Comparison of ENCODE assay signal across 9 cellular contexts in the genomic region with DNA sequence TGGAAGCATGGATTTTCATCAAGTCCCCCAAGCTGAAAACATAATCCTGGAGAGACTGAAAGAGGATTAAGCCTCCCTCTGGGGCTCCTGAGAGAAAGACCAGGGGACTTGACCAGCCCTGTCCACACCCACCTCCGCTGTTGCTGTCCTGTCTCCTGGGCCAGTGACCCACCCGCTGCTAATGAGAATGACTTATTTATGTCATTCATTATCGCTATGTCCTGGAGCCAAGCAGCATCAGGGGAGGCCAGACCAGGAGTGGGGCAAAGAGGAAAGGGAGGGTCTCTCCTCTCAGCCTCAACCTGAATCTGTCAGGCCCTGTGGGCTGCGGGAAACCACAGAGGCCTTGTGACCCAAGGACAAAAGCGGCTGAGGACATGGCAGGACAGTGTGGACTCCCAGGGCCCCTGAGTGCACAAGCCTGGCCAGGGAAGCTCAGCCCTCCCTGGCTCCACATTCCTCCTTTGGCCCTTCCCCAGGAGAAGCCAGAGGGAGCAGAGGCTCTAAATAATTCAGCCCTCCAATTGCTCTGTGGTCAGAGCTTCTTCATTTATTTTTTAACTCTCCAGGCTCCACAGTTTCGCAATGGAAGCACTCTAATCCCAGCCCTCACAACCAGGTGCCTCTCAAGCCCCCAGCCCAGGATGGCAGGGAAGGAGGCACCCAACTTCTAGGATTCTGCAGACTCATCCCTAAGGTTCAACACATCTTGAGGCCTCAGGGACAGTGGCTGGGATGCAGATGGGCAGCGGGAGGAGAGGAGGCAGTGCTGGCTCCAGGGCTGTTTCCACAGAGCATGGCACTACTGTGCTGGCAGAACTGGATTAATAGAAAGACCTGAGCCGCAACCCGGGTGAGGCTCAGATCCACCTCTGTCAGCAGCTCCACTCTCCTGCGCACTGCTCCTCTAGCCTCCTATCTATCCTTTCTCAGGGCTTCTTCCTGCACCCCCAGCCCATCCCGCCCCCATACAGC. TPM values are rescaled to one million over a fixed set of nuclear protein-coding genes. Genes with fewer than 3 reads are reported as not detected.
DNase-seq lines count a peak whose midpoint lies in the region; ATAC-seq, FAIRE-seq and TF ChIP-seq lines count a peak whose summit lies in the region.
"Had no signal": no experiment of that assay in that cellular context is flagged by ENCODE, and none has a peak within 500 bp of the region (broad histone marks: within the 10 kb centered on the region; RNA-seq: fewer than 3 reads in every experiment).

No MANE protein-coding gene starts in this region.

- no peaks in the 10 kb centered on the region for H3K36me3 Mint-ChIP-seq in stimulated activated naive B cell treated with anti-CD40 and anti-IgM and Interleukin-4, amounts not matched to agents 10 μg/mL and 1 μg/mL and 100 μg/mL, for 72 hours

- no peak overlapping the region for H3K27ac Mint-ChIP-seq in stimulated activated naive B cell treated with anti-CD40 and anti-IgM and Interleukin-4, amounts not matched to agents 10 μg/mL and 1 μg/mL and 100 μg/mL, for 72 hours

- no peaks in the 10 kb centered on the region for H3K36me3 ChIP-seq in ascending aorta
- no peaks in the 10 kb centered on the region for H3K36me3 ChIP-seq in iPS-18a (ENCODE audit: control insufficient read depth, low read depth, low read length)
- no peaks in the 10 kb centered on the region for H3K36me3 ChIP-seq in small intestine (ENCODE audit: control insufficient read depth in 2 of 2, insufficient read depth in 2 of 2, low read length in 2 of 2)

- H3K4me3 ChIP-seq in ascending aorta (peak overlapping the region in 1 of 2 donors; percentile 21), iPS-18a (ENCODE audit: low read length) (peak overlapping the region; percentile 34), small intestine (ENCODE audit: low read depth in 1 of 2, low read length in 2 of 2) (no peak overlapping the region)

- H3K27me3 Mint-ChIP-seq in stimulated activated naive B cell treated with anti-CD40 and anti-IgM and Interleukin-4, amounts not matched to agents 10 μg/mL and 1 μg/mL and 100 μg/mL, for 72 hours, result peaks cover 30 to 58% of the 10 kb centered on the region in 2 donors

- no peak overlapping the region for H3K4me3 Mint-ChIP-seq in stimulated activated naive B cell treated with anti-CD40 and anti-IgM and Interleukin-4, amounts not matched to agents 10 μg/mL and 1 μg/mL and 100 μg/mL, for 72 hours

- FAIRE-seq in small intestine (lab: Jason Lieb, UNC), result no peak

- WGBS in small intestine, 3 donors, result 58 to 81% (median 76%) methylated on average over 10 to 11 of the region's 11 CpGs

- H3K27me3 ChIP-seq in ascending aorta (no peaks in the 10 kb centered on the region), iPS-18a (ENCODE audit: control insufficient read depth, insufficient read depth, low read length) (no peaks in the 10 kb centered on the region), small intestine (ENCODE audit: control insufficient read depth in 2 of 2, insufficient read depth in 2 of 2, low read length in 2 of 2) (no peaks in the 10 kb centered on the region)

- no peak for ATAC-seq in stimulated activated naive B cell treated with anti-CD40 and anti-IgM and Interleukin-4, amounts not matched to agents 10 μg/mL and 1 μg/mL and 100 μg/mL, for 72 hours (replicated peaks)

- H3K4me1 ChIP-seq in ascending aorta (peaks cover 11 to 25% of the 10 kb centered on the region in 2 donors), iPS-18a (ENCODE audit: control insufficient read depth, low read depth, low read length) (peaks cover 16% of the 10 kb centered on the region), small intestine (ENCODE audit: control insufficient read depth in 2 of 2, insufficient read depth in 1 of 2, low read depth in 1 of 2, low read length in 1 of 2) (peaks cover 0 to 18% of the 10 kb centered on the region in 2 donors)

- H3K4me1 Mint-ChIP-seq in stimulated activated naive B cell treated with anti-CD40 and anti-IgM and Interleukin-4, amounts not matched to agents 10 μg/mL and 1 μg/mL and 100 μg/mL, for 72 hours, result peaks cover 18 to 27% of the 10 kb centered on the region in 2 donors

- TF ChIP-seq CTCF in ascending aorta (IDR thresholded peaks at IDR 0.05), result no peak

- intact Hi-C loops in ascending aorta (cut with DNase I), result no loop called here

- no peaks in the 10 kb centered on the region for H3K9me3 ChIP-seq in ascending aorta
- H3K9me3 ChIP-seq in iPS-18a (ENCODE audit: control insufficient read depth, low read depth, low read length), result no peaks in the 10 kb centered on the region
- no peaks in the 10 kb centered on the region for H3K9me3 ChIP-seq in small intestine (ENCODE audit: control insufficient read depth, low read depth)

- peak overlapping the region; percentile 80 for H3K9ac ChIP-seq in iPS-18a (ENCODE audit: low read length)

- no peaks in the 10 kb centered on the region for H3K9me3 Mint-ChIP-seq in stimulated activated naive B cell treated with anti-CD40 and anti-IgM and Interleukin-4, amounts not matched to agents 10 μg/mL and 1 μg/mL and 100 μg/mL, for 72 hours

- DNase-seq in HT-29 (ENCODE audit: low spot score) (peak; percentile 92), ascending aorta (ENCODE audit: low spot score in 2 of 2) (peak in 1 of 2 donors; percentile 67), small intestine (no peak), T-helper 2 cell (no peak), LoVo (ENCODE audit: low spot score) (no peak)
- DNase-seq in activated CD8-positive, alpha-beta memory T cell treated with anti-CD3 and anti-CD28 coated beads, Interleukin-2, amount 50 U/mL, for 4 hours, result no peak
- DNase-seq in stimulated activated naive B cell treated with anti-CD40 and anti-IgM and Interleukin-4, amounts not matched to agents 10 μg/mL and 1 μg/mL and 100 μg/mL, for 72 hours, result no peak

- H3K27ac ChIP-seq in ascending aorta, result peak overlapping the region; percentile 69 to 76
- H3K27ac ChIP-seq in iPS-18a (ENCODE audit: low read length), result peak overlapping the region; percentile 91
- H3K27ac ChIP-seq in small intestine (ENCODE audit: low read depth in 1 of 2, low read length in 1 of 2), result peak overlapping the region; percentile 39 to 89
- H3K27ac ChIP-seq: VCaP had no signal

RNA-seq across cellular contexts. Expression of a gene that starts 19.1 kb away (rescaled TPM):
- total RNA-seq in HT-29 (2014; rRNA removed; shearing (Covaris generic)), result 37.6 and 45.5 TPM in 2 replicates
- total RNA-seq in ascending aorta, result 76.1 TPM
- 10 to 100 TPM in 1 of 3 donors, 1 to 10 TPM in 2; 1.6 to 14.9 (median 6.8) TPM for polyA plus RNA-seq in small intestine

RNA-seq across cellular contexts. Expression of a gene that starts 51.9 kb away (rescaled TPM):
- total RNA-seq in HT-29 (2014; rRNA removed; shearing (Covaris generic)), result 39.5 and 47.5 TPM in 2 replicates
- 47.4 TPM for total RNA-seq in ascending aorta
- polyA plus RNA-seq in small intestine, result 10 to 100 TPM; 11.4 to 25.6 (median 11.9) TPM
